In the genomic region with DNA sequence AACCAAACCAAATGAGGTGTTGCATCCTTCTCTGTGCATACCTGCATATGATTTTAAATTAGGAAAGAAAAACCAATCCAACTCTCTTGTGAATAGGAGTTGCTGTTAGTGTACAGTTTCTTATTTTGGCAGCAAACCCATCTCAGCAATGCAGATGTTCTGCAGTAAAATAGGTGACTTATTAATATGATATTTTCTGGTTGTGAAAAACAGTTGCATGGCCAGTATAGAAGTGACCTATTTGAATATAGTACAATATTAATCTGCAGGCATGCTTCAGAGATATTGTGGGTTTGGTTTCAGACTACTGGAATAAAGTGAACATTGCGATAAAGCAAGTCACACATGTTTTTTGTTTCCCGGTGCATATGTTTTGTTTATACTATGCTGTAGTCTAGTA, we compare ENCODE assay signal across 21 cellular contexts. TPM values are rescaled to one million over a fixed set of nuclear protein-coding genes. Genes with fewer than 3 reads are reported as not detected.
A peak's percentile ranks its signal among the peaks of the same experiment; 100 is the strongest.
DNase-seq lines count a peak whose midpoint lies in the region; ATAC-seq, FAIRE-seq and TF ChIP-seq lines count a peak whose summit lies in the region.
"Had no signal": no experiment of that assay in that cellular context is flagged by ENCODE, and none has a peak within 500 bp of the region (broad histone marks: within the 10 kb centered on the region; RNA-seq: fewer than 3 reads in every experiment).

No MANE protein-coding gene starts in this region.

- H2AFZ ChIP-seq in HepG2 (ENCODE audit: low read length) (no peak overlapping the region), Karpas-422 (ENCODE audit: low read length) (no peak overlapping the region)
- H2AFZ ChIP-seq: GM23338 had no signal

- ATAC-seq in HepG2 (no peak), right lobe of liver (no peak), GM21423 (IDR thresholded peaks at IDR 0.05; ENCODE audit: unreplicated experiment) (peak; percentile 57), HG02938 (IDR thresholded peaks at IDR 0.05; ENCODE audit: unreplicated experiment) (no peak)
- ATAC-seq: GM23338, Panc1, T-cell had no signal

- in situ Hi-C loops in HepG2 (cut with HindIII; ENCODE audit: extremely low pct_ligation_motif_present, low pct_unique_long_range_greater_than_20kb): no loop called here

- H3K27me3 ChIP-seq in HepG2 (ENCODE audit: control insufficient read depth in 1 of 2, insufficient read depth in 2 of 2, low read length in 2 of 2) (no peaks in the 10 kb centered on the region), right lobe of liver (no peaks in the 10 kb centered on the region), Karpas-422 (ENCODE audit: low read length) (no peaks in the 10 kb centered on the region), stomach (no peaks in the 10 kb centered on the region)
- H3K27me3 ChIP-seq in CD4-positive, alpha-beta memory T cell (ENCODE audit: insufficient read depth, low read length): no peaks in the 10 kb centered on the region
- H3K27me3 ChIP-seq: SJCRH30 had no signal

- TF ChIP-seq CTCF in HepG2 (CRISPR knock-in tag; IDR thresholded peaks at IDR 0.05) (no peak), right lobe of liver (IDR thresholded peaks at IDR 0.05) (no peak), stomach (IDR thresholded peaks at IDR 0.05) (no peak)

- CTCF ChIA-PET in HepG2 (lab: Yijun Ruan, JAX; ENCODE audit: low intra/inter-chr PET ratio, low total read pairs): no interaction called here
- CTCF ChIA-PET in CD4-positive, alpha-beta memory T cell (lab: Charles Lee; ENCODE audit: partially characterized antibody): interaction anchor here (1.3 kb wide), 1 partner anchor 9 kb away, joined by 3 read pairs; no protein-coding TSS in a partner anchor

- no peak for TF ChIP-seq RAD21 in HepG2 (CRISPR knock-in tag; IDR thresholded peaks at IDR 0.05)

- TF ChIP-seq EP300 in HepG2 (IDR thresholded peaks at IDR 0.05; ENCODE audit: low read depth in 2 of 2, low read length in 2 of 2) (no peak), HepG2 (CRISPR knock-in tag; IDR thresholded peaks at IDR 0.05; ENCODE audit: borderline replicate concordance) (no peak), stomach (IDR thresholded peaks at IDR 0.05) (no peak)

- H3K79me2 ChIP-seq in HepG2 (ENCODE audit: insufficient read depth, low read length) (peaks cover 47% of the 10 kb centered on the region), Karpas-422 (ENCODE audit: low read length) (peaks cover 96% of the 10 kb centered on the region)

- H3K4me3 Mint-ChIP-seq in CD4-positive, alpha-beta memory T cell: peak overlapping the region in 1 of 8 donors; percentile 18
- H3K4me3 Mint-ChIP-seq: GM23338 had no signal

- H3K4me2 ChIP-seq in HepG2 (ENCODE audit: low read depth, low read length) (no peak overlapping the region), Karpas-422 (ENCODE audit: low read depth, low read length, poor library complexity, severe bottlenecking) (no peak overlapping the region)
- H3K4me2 ChIP-seq: GM23338 had no signal

- no peaks in the 10 kb centered on the region for H3K27me3 Mint-ChIP-seq in CD4-positive, alpha-beta memory T cell
- H3K27me3 Mint-ChIP-seq: CD8-positive, alpha-beta memory T cell; T-cell had no signal

- peaks cover 59 to 78% (median 68%) of the 10 kb centered on the region in 4 donors for H3K4me1 Mint-ChIP-seq in CD4-positive, alpha-beta memory T cell

- H3K36me3 ChIP-seq in HepG2 (replicated peaks in 1 of 2; ENCODE audit: control insufficient read depth in 1 of 2, insufficient read depth in 2 of 2, low read length in 2 of 2) (no peaks in the 10 kb centered on the region), right lobe of liver (no peaks in the 10 kb centered on the region), Karpas-422 (ENCODE audit: insufficient read depth, low read length) (no peaks in the 10 kb centered on the region), stomach (no peaks in the 10 kb centered on the region)
- no peaks in the 10 kb centered on the region for H3K36me3 ChIP-seq in CD4-positive, alpha-beta memory T cell (ENCODE audit: insufficient read depth, low read length)
- H3K36me3 ChIP-seq: HAP-1, SJCRH30 had no signal

- peak; percentile 21 for FAIRE-seq in HepG2 (lab: Jason Lieb, UNC)
- FAIRE-seq: G401.6 had no signal

- H3K9ac ChIP-seq in HepG2 (ENCODE audit: insufficient read depth, low read depth, low read length) (no peak overlapping the region), Karpas-422 (ENCODE audit: low read length) (no peak overlapping the region)

- TF ChIP-seq POLR2A in HepG2 (IDR thresholded peaks at IDR 0.05; ENCODE audit: insufficient read depth in 1 of 2, low read depth in 2 of 2, low read length in 2 of 2): no peak
- TF ChIP-seq POLR2A in right lobe of liver (IDR thresholded peaks at IDR 0.05): no peak
- TF ChIP-seq POLR2A in stomach (IDR thresholded peaks at IDR 0.05): no peak

- H3K4me3 ChIP-seq in HepG2 (replicated peaks in 1 of 3; ENCODE audit: insufficient read depth in 1 of 3, low read depth in 2 of 3, low read length in 3 of 3) (no peak overlapping the region), right lobe of liver (no peak overlapping the region), Karpas-422 (ENCODE audit: low read length) (no peak overlapping the region), stomach (no peak overlapping the region)
- no peak overlapping the region for H3K4me3 ChIP-seq in CD4-positive, alpha-beta memory T cell (ENCODE audit: low read length in 2 of 2)
- H3K4me3 ChIP-seq: GM23338, HAP-1, SJCRH30 had no signal

- WGBS in HepG2 (ENCODE audit: low lambda C conversion rate): 100% methylated on average over 2 of the region's 2 CpGs
- 86% methylated on average over 2 of the region's 2 CpGs for WGBS in right lobe of liver (ENCODE audit: insufficient coverage, low coverage, low lambda C conversion rate, missing lambda C conversion rate)
- WGBS in stomach, 5 donors: 86 to 95% (median 87%) methylated on average over 2 of the region's 2 CpGs

- intact Hi-C loops in HepG2 (cut with micrococcal nuclease; ENCODE audit: unreplicated experiment) (no loop called here), right lobe of liver (cut with DNase I) (no loop called here), stomach (cut with DNase I; ENCODE audit: low total_unique reads) (no loop called here)
- intact Hi-C loops in CD4-positive, alpha-beta memory T cell (cut with micrococcal nuclease): no loop called here

- H3K27ac Mint-ChIP-seq in CD4-positive, alpha-beta memory T cell: no peak overlapping the region
- H3K27ac Mint-ChIP-seq: GM23338 had no signal

- POLR2A ChIA-PET in HepG2 (lab: Yijun Ruan, JAX): no interaction called here
- POLR2A ChIA-PET in CD4-positive, alpha-beta memory T cell (lab: Charles Lee; ENCODE audit: partially characterized antibody): no interaction called here

- BruUV-seq in HepG2 (replicated peaks; lab: Mats Ljungman, UMichigan): no TSS peak

- H3K9me3 Mint-ChIP-seq in CD4-positive, alpha-beta memory T cell: no peaks in the 10 kb centered on the region
- H3K9me3 Mint-ChIP-seq: CD8-positive, alpha-beta memory T cell; GM23338; T-cell had no signal

- H3K9me3 ChIP-seq in HepG2 (ENCODE audit: low read length) (no peaks in the 10 kb centered on the region), right lobe of liver (no peaks in the 10 kb centered on the region), Karpas-422 (ENCODE audit: low read length) (no peaks in the 10 kb centered on the region), stomach (no peaks in the 10 kb centered on the region)
- H3K9me3 ChIP-seq in CD4-positive, alpha-beta memory T cell (ENCODE audit: control insufficient read depth in 1 of 2, low read length in 2 of 2): no peaks in the 10 kb centered on the region
- H3K9me3 ChIP-seq: HAP-1, SJCRH30 had no signal

- H3K4me1 ChIP-seq in HepG2 (ENCODE audit: insufficient read depth, low read length): peaks cover 15% of the 10 kb centered on the region
- H3K4me1 ChIP-seq in right lobe of liver: peaks cover 0 to 11% (median 4%) of the 10 kb centered on the region in 4 donors
- H3K4me1 ChIP-seq in Karpas-422 (ENCODE audit: low read length): peaks cover 78% of the 10 kb centered on the region
- peaks cover 4 to 55% (median 16%) of the 10 kb centered on the region in 4 donors for H3K4me1 ChIP-seq in stomach
- H3K4me1 ChIP-seq in CD4-positive, alpha-beta memory T cell (ENCODE audit: insufficient read depth, low read length): peaks cover 57% of the 10 kb centered on the region

- no peaks in the 10 kb centered on the region for H3K9me2 ChIP-seq in Karpas-422 (replicated peaks; ENCODE audit: insufficient read depth, low read length)

- DNase-seq in HepG2 (ENCODE audit: low spot score): no peak
- DNase-seq in right lobe of liver: no peak
- no peak for DNase-seq in Karpas-422
- no peak for DNase-seq in globus pallidus (ENCODE audit: low spot score)
- DNase-seq in stomach: no peak
- no peak for DNase-seq in CD4-positive, alpha-beta memory T cell
- DNase-seq: 8988T; C1 segment of cervical spinal cord; CD8-positive, alpha-beta memory T cell; Kasumi-1; NCI-H1417; NCI-H187 treated with DMSO at 0.1 percent for 48 hours; NCI-H510A; SJCRH30; T-cell had no signal

- H3K36me3 Mint-ChIP-seq in CD4-positive, alpha-beta memory T cell: peaks cover 0 to under 1% of the 10 kb centered on the region in 2 donors

- H4K20me1 ChIP-seq in HepG2 (ENCODE audit: insufficient read depth, low read length) (peaks cover 3% of the 10 kb centered on the region; the same call in 1 of the 2 replicates), Karpas-422 (ENCODE audit: insufficient read depth, low read depth, low read length) (no peaks in the 10 kb centered on the region; the same call in 1 of the 2 replicates)

- H3K27ac ChIP-seq in HepG2 (ENCODE audit: extremely low read length, insufficient read depth, low read length) (no peak overlapping the region), right lobe of liver (no peak overlapping the region), Karpas-422 (ENCODE audit: low read length) (peak overlapping the region; percentile 17; the same call in 1 of the 2 replicates), stomach (no peak overlapping the region)
- H3K27ac ChIP-seq in CD4-positive, alpha-beta memory T cell (ENCODE audit: low read depth, low read length): no peak overlapping the region
- H3K27ac ChIP-seq: SJCRH30 had no signal

RNA-seq across cellular contexts. Expression of a gene that starts 42.2 kb away (rescaled TPM):
- total RNA-seq in HepG2 (2016; rRNA removed; fragmentation: Illumina TruSeq; extraction: Trizol): 27.1 and 30.8 TPM in 2 replicates
- total RNA-seq in HepG2 (2016; cell fraction: cytosol; rRNA removed; fragmentation: Illumina TruSeq; extraction: Trizol; ENCODE audit: low read depth): 7.8 TPM in 2 replicates
- total RNA-seq in HepG2 (2016; cell fraction: insoluble cytoplasmic fraction; rRNA removed; fragmentation: Illumina TruSeq; extraction: Trizol): 23.2 and 26.6 TPM in 2 replicates
- 5.6 and 6.2 TPM in 2 replicates for total RNA-seq in HepG2 (2016; cell fraction: membrane; rRNA removed; fragmentation: Illumina TruSeq; extraction: Trizol)
- 42.6 and 50.0 TPM in 2 replicates for total RNA-seq in HepG2 (2016; cell fraction: nucleus; rRNA removed; fragmentation: Illumina TruSeq; extraction: Trizol)
- 6.7 and 8.9 TPM in 2 replicates for polyA plus RNA-seq in HepG2 (2011; rRNA removed)
- polyA plus RNA-seq in HepG2 (2011; cell fraction: cytosol; rRNA removed): 3.2 and 4.7 TPM in 2 replicates
- 21.9 and 22.5 TPM in 2 replicates for polyA plus RNA-seq in HepG2 (2011; cell fraction: nucleus; rRNA removed)
- polyA plus RNA-seq in HepG2 (2012): 9.2 and 10.1 TPM in 2 replicates
- 0.60 and 0.94 TPM in 2 replicates for polyA plus RNA-seq in HepG2 (2016; cell fraction: cytosol; fragmentation: Illumina TruSeq; extraction: Trizol; ENCODE audit: low read depth)
- 9.5 and 10.5 TPM in 2 replicates for polyA plus RNA-seq in HepG2 (2016; cell fraction: insoluble cytoplasmic fraction; fragmentation: Illumina TruSeq; extraction: Trizol; ENCODE audit: low read depth)
- polyA plus RNA-seq in HepG2 (2016; cell fraction: membrane; fragmentation: Illumina TruSeq; extraction: Trizol; ENCODE audit: low read depth): 1.3 and 1.5 TPM in 2 replicates
- 18.4 and 20.2 TPM in 2 replicates for polyA plus RNA-seq in HepG2 (2016; cell fraction: nucleus; fragmentation: Illumina TruSeq; extraction: Trizol; ENCODE audit: insufficient read depth, low read depth)
- 33.6 and 122 TPM in 2 replicates for polyA minus RNA-seq in HepG2 (2011; rRNA and poly(A)+ RNA removed; ENCODE audit: low replicate concordance)
- 15.6 and 26.8 TPM in 2 replicates for polyA minus RNA-seq in HepG2 (2011; cell fraction: cytosol; rRNA and poly(A)+ RNA removed)
- 96.2 and 112 TPM in 2 replicates for polyA minus RNA-seq in HepG2 (2011; cell fraction: nucleus; rRNA and poly(A)+ RNA removed)
- total RNA-seq in right lobe of liver: 10 to 100 TPM; 50.1 to 73.1 (median 63.9) TPM
- 156 and 166 TPM in 2 replicates for total RNA-seq in Karpas-422 (2014; rRNA removed; shearing (Covaris generic); ENCODE audit: low replicate concordance)
- total RNA-seq in stomach: 100 to 1,000 TPM; 122 to 395 (median 207) TPM
- polyA plus RNA-seq in stomach: 10 to 100 TPM; 33.1 to 42.5 (median 42.5) TPM
- total RNA-seq in CD4-positive, alpha-beta memory T cell: 100 to 1,000 TPM; 300 to 319 TPM
- 100 to 1,000 TPM in 1 of 2 donors, 10 to 100 TPM in 1; 68.7 to 195 TPM for polyA plus RNA-seq in CD4-positive, alpha-beta memory T cell
